In genomic region chr9:112793213-112793810, GRCh38 we compare ENCODE assay signal across 8 cellular contexts. TPM values are rescaled to one million over a fixed set of nuclear protein-coding genes. Genes with fewer than 3 reads are reported as not detected.
DNase-seq lines count a peak whose midpoint lies in the region; ATAC-seq and TF ChIP-seq lines count a peak whose summit lies in the region.

No MANE protein-coding gene starts in this region.

- intact Hi-C loops in Caco-2 (cut with micrococcal nuclease; ENCODE audit: unreplicated experiment), result loop anchor here (1.0 kb wide), 4 partner anchors 27 to 76 kb away; partner anchors contain the start of gene SNX30

- H3K27me3 Mint-ChIP-seq in Caco-2 (ENCODE audit: insufficient read depth, unreplicated experiment), result no peaks in the 10 kb centered on the region
- H3K27me3 Mint-ChIP-seq in T-helper 17 cell, result no peaks in the 10 kb centered on the region

- no peak overlapping the region for H3K4me3 ChIP-seq in Caco-2 (ENCODE audit: low read depth, low read length)
- H3K4me3 ChIP-seq in adipocyte (ENCODE audit: low read length), result no peak overlapping the region

- no peaks in the 10 kb centered on the region for H3K4me1 ChIP-seq in Caco-2
- H3K4me1 ChIP-seq in adipocyte (ENCODE audit: control insufficient read depth, insufficient read depth, low read length), result peaks cover 14% of the 10 kb centered on the region

- no peak overlapping the region for H3K9ac ChIP-seq in adipocyte (ENCODE audit: low read length)

- CTCF ChIA-PET in Caco-2 (lab: Charles Lee), result interaction anchor here (0.5 to 1.1 kb wide), 6 partner anchors 10 to 348 kb away, joined by 3 to 18 read pairs (median 6); partner anchors contain the start of genes INIP and SNX30

- POLR2A ChIA-PET in Caco-2 (lab: Charles Lee), result interaction anchor here (0.6 kb wide), 1 partner anchor 1188 kb away, joined by 5 read pairs; no protein-coding TSS in a partner anchor

- no peak overlapping the region for H3K4me3 Mint-ChIP-seq in Caco-2 (ENCODE audit: unreplicated experiment)
- no peak overlapping the region for H3K4me3 Mint-ChIP-seq in T-helper 17 cell

- ATAC-seq in GM21390 (IDR thresholded peaks at IDR 0.05; ENCODE audit: unreplicated experiment) (peak; percentile 88), T-helper 17 cell (peak; percentile 95), HG02763 (IDR thresholded peaks at IDR 0.05; ENCODE audit: unreplicated experiment) (no peak)

- no TSS peak for BruUV-seq in Caco-2 (replicated peaks; lab: Mats Ljungman, UMichigan)

- H3K36me3 Mint-ChIP-seq in Caco-2 (ENCODE audit: insufficient read depth, unreplicated experiment), result peaks cover 9% of the 10 kb centered on the region
- H3K36me3 Mint-ChIP-seq in T-helper 17 cell (ENCODE audit: low read depth), result no peaks in the 10 kb centered on the region

- TF ChIP-seq CTCF in Caco-2 (IDR thresholded peaks at IDR 0.05; ENCODE audit: insufficient read depth in 1 of 2, low read depth in 1 of 2, low read length in 1 of 2, severe bottlenecking in 1 of 2, unreplicated experiment in 1 of 2), result peak; percentile 83 to 90
- TF ChIP-seq CTCF in LNCAP (IDR thresholded peaks at IDR 0.05), result peak; percentile 74

- H3K36me3 ChIP-seq in Caco-2 (ENCODE audit: control insufficient read depth, insufficient read depth, low read length), result no peaks in the 10 kb centered on the region; the same call in 1 of the 2 replicates
- H3K36me3 ChIP-seq in adipocyte (ENCODE audit: control insufficient read depth, insufficient read depth, low read length, severe bottlenecking), result no peaks in the 10 kb centered on the region

- DNase-seq in Caco-2 (peak; percentile 81 to 85), T-helper 17 cell (peak; percentile 41 to 73 (median 49)), adipocyte (ENCODE audit: low read depth) (peak; percentile 43), hepatic stellate cell (ENCODE audit: low spot score) (peak; percentile 65)
- peak; percentile 89 for DNase-seq in stimulated activated CD4-positive, alpha-beta T cell treated with anti-CD3 and anti-CD28 coated beads, Interleukin-15, amount 100 ng/mL, for 24 hours

- H3K9me3 ChIP-seq in Caco-2 (no peaks in the 10 kb centered on the region), T-helper 17 cell (ENCODE audit: control insufficient read depth, low read length, poor library complexity, severe bottlenecking) (no peaks in the 10 kb centered on the region), adipocyte (ENCODE audit: control insufficient read depth, low read length) (no peaks in the 10 kb centered on the region)

- H3K9me3 Mint-ChIP-seq in Caco-2 (ENCODE audit: unreplicated experiment), result no peaks in the 10 kb centered on the region

- H3K27me3 ChIP-seq in Caco-2 (replicated peaks; ENCODE audit: control insufficient read depth, insufficient read depth, low read length), result no peaks in the 10 kb centered on the region
- H3K27me3 ChIP-seq in adipocyte (replicated peaks; ENCODE audit: control insufficient read depth, insufficient read depth, low read length), result no peaks in the 10 kb centered on the region

- H3K4me1 Mint-ChIP-seq in Caco-2 (ENCODE audit: low read depth, unreplicated experiment) (no peaks in the 10 kb centered on the region), T-helper 17 cell (peaks cover 27% of the 10 kb centered on the region)

- H3K27ac Mint-ChIP-seq in Caco-2 (ENCODE audit: unreplicated experiment) (no peak overlapping the region), T-helper 17 cell (no peak overlapping the region)

RNA-seq across cellular contexts. Expression of gene SNX30, which starts 42.8 kb away (rescaled TPM):
- total RNA-seq in Caco-2 (2022) (20.6 and 21.8 TPM in 2 replicates), T-helper 17 cell (1 to 10 TPM; 7.7 to 9.3 TPM)
